ENCODE assay signal across 1 cellular context in the genomic region with DNA sequence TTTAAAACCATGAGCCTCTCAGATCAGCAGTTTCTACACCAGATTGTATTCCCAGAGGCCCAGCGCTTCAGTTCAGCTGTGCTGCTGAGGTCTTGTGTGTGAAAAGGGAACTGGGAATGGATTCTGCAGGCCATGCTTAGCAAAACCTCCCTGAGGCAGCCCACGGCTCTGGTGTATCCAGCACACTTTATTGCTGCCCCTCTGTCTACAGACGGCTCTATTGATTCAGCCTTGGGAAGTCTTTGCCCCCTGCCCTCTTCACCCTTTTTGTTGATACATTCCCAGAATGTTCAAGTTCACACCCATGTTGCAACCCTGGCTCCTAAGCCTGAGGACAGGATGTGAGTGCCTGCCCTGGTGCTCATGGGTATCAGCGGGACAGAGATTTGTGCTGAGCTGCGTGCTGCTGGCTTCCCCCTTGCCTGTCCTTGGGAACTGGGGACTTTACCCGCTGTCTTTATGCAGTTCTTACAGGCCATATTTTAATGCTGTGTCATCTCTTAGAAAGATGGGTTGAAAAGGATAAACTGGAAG.
TF ChIP-seq lines count a peak whose summit lies in the region.

No MANE protein-coding gene starts in this region.

TF ChIP-seq in HepG2, 621 proteins besides CTCF, POLR2A, EP300 and RAD21 (continued from another document and continues in another):
- TF ChIP-seq, protein P1, sequence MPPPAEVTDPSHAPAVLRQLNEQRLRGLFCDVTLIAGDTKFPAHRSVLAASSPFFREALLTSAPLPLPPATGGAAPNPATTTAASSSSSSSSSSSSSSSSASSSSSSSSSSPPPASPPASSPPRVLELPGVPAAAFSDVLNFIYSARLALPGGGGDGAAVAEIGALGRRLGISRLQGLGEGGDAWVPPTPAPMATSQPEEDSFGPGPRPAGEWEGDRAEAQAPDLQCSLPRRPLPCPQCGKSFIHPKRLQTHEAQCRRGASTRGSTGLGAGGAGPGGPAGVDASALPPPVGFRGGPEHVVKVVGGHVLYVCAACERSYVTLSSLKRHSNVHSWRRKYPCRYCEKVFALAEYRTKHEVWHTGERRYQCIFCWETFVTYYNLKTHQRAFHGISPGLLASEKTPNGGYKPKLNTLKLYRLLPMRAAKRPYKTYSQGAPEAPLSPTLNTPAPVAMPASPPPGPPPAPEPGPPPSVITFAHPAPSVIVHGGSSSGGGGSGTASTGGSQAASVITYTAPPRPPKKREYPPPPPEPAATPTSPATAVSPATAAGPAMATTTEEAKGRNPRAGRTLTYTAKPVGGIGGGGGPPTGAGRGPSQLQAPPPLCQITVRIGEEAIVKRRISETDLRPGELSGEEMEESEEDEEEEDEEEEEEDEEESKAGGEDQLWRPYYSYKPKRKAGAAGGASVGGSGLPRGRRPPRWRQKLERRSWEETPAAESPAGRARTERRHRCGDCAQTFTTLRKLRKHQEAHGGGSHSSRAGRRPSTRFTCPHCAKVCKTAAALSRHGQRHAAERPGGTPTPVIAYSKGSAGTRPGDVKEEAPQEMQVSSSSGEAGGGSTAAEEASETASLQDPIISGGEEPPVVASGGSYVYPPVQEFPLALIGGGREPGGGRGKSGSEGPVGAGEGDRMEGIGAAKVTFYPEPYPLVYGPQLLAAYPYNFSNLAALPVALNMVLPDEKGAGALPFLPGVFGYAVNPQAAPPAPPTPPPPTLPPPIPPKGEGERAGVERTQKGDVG (CRISPR knock-in tag; IDR thresholded peaks at IDR 0.05; ENCODE audit: borderline replicate concordance), result peak; percentile 79; the same call in 1 of the 2 replicates
- TF ChIP-seq ZSCAN25 (CRISPR knock-in tag; IDR thresholded peaks at IDR 0.05) (peak; percentile 92), ZNF75D (CRISPR knock-in tag; IDR thresholded peaks at IDR 0.05; ENCODE audit: borderline replicate concordance) (no peak), PHF21A (CRISPR knock-in tag; IDR thresholded peaks at IDR 0.05) (peak; percentile 100), HHEX (CRISPR knock-in tag; IDR thresholded peaks at IDR 0.05) (peak; percentile 87), FOXP1 (IDR thresholded peaks at IDR 0.05) (no peak), FOXP1 (CRISPR knock-in tag; IDR thresholded peaks at IDR 0.05) (peak; percentile 89), HCFC1 (IDR thresholded peaks at IDR 0.05; ENCODE audit: low read depth, low read length) (no peak), ZNF709 (CRISPR knock-in tag; IDR thresholded peaks at IDR 0.05) (peak; percentile 84), ZNF251 (CRISPR knock-in tag; IDR thresholded peaks at IDR 0.05) (no peak), ZNF512 (CRISPR knock-in tag; IDR thresholded peaks at IDR 0.05) (no peak), THAP11 (CRISPR knock-in tag; IDR thresholded peaks at IDR 0.05) (peak; percentile 79), ZBTB42 (CRISPR knock-in tag; IDR thresholded peaks at IDR 0.05) (no peak), ZNF468 (CRISPR knock-in tag; IDR thresholded peaks at IDR 0.05) (no peak), RFXAP (CRISPR knock-in tag; IDR thresholded peaks at IDR 0.05; ENCODE audit: borderline replicate concordance) (peak; percentile 94), KDM4B (CRISPR knock-in tag; IDR thresholded peaks at IDR 0.05) (peak; percentile 94), ZNF232 (CRISPR knock-in tag; IDR thresholded peaks at IDR 0.05; ENCODE audit: borderline replicate concordance) (peak; percentile 94; the same call in 1 of the 2 replicates), THAP8 (CRISPR knock-in tag; IDR thresholded peaks at IDR 0.05; ENCODE audit: borderline replicate concordance) (no peak), MED8 (CRISPR knock-in tag; IDR thresholded peaks at IDR 0.05; ENCODE audit: insufficient replicate concordance) (no peak), NR2F6 (IDR thresholded peaks at IDR 0.05) (peak; percentile 98), NR2F6 (CRISPR knock-in tag; IDR thresholded peaks at IDR 0.05) (peak; percentile 99), BORCS8-MEF2B (CRISPR knock-in tag; IDR thresholded peaks at IDR 0.05) (peak; percentile 87), ZSCAN12 (CRISPR knock-in tag; IDR thresholded peaks at IDR 0.05) (no peak), SP140L (CRISPR knock-in tag; IDR thresholded peaks at IDR 0.05; ENCODE audit: borderline replicate concordance) (peak; percentile 77; the same call in 1 of the 2 replicates), PITX1 (CRISPR knock-in tag; IDR thresholded peaks at IDR 0.05) (peak; percentile 99), ZNF577 (CRISPR knock-in tag; IDR thresholded peaks at IDR 0.05; ENCODE audit: borderline replicate concordance, low read depth) (no peak), ZNF205 (CRISPR knock-in tag; IDR thresholded peaks at IDR 0.05) (peak; percentile 96), ZNF207 (IDR thresholded peaks at IDR 0.05; ENCODE audit: borderline replicate concordance) (no peak), NFKB2 (CRISPR knock-in tag; IDR thresholded peaks at IDR 0.05; ENCODE audit: borderline replicate concordance) (peak; percentile 68; the same call in 1 of the 2 replicates), ASH2L (IDR thresholded peaks at IDR 0.05; ENCODE audit: insufficient read length, low read depth, low read length) (peak; percentile 62), SRSF4 (IDR thresholded peaks at IDR 0.05; ENCODE audit: low read depth, low read length, poor library complexity, severe bottlenecking) (no peak), KDM2A (CRISPR knock-in tag; IDR thresholded peaks at IDR 0.05; ENCODE audit: borderline replicate concordance, low read depth) (peak; percentile 70), HNF4G (IDR thresholded peaks at IDR 0.05; ENCODE audit: borderline replicate concordance, low read depth, low read length) (peak; percentile 88), HNF4G (CRISPR knock-in tag; IDR thresholded peaks at IDR 0.05; ENCODE audit: borderline replicate concordance, low read depth) (peak; percentile 93; the same call in 1 of the 2 replicates), TFAP4 (IDR thresholded peaks at IDR 0.05; ENCODE audit: borderline replicate concordance, low read depth) (peak; percentile 58; the same call in 1 of the 2 replicates), ZNF362 (CRISPR knock-in tag; IDR thresholded peaks at IDR 0.05; ENCODE audit: borderline replicate concordance) (no peak; the same call in 1 of the 2 replicates), ZNF318 (CRISPR knock-in tag; IDR thresholded peaks at IDR 0.05) (0 out of 2 replicates have a peak, but pooled peaks have one; percentile 26), DPF2 (CRISPR knock-in tag; IDR thresholded peaks at IDR 0.05; ENCODE audit: borderline replicate concordance, low read depth) (peak; percentile 95), ZNF326 (CRISPR knock-in tag; IDR thresholded peaks at IDR 0.05; ENCODE audit: borderline replicate concordance) (no peak), ZNF570 (CRISPR knock-in tag; IDR thresholded peaks at IDR 0.05; ENCODE audit: borderline replicate concordance) (no peak), SALL1 (CRISPR knock-in tag; IDR thresholded peaks at IDR 0.05) (peak; percentile 100), PAX8 (CRISPR knock-in tag; IDR thresholded peaks at IDR 0.05; ENCODE audit: borderline replicate concordance) (no peak), ZNF678 (CRISPR knock-in tag; IDR thresholded peaks at IDR 0.05) (no peak)
- TF ChIP-seq, protein P2, sequence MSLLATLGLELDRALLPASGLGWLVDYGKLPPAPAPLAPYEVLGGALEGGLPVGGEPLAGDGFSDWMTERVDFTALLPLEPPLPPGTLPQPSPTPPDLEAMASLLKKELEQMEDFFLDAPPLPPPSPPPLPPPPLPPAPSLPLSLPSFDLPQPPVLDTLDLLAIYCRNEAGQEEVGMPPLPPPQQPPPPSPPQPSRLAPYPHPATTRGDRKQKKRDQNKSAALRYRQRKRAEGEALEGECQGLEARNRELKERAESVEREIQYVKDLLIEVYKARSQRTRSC (CRISPR knock-in tag; IDR thresholded peaks at IDR 0.05; ENCODE audit: low read depth), result no peak
- TF ChIP-seq, protein P3, sequence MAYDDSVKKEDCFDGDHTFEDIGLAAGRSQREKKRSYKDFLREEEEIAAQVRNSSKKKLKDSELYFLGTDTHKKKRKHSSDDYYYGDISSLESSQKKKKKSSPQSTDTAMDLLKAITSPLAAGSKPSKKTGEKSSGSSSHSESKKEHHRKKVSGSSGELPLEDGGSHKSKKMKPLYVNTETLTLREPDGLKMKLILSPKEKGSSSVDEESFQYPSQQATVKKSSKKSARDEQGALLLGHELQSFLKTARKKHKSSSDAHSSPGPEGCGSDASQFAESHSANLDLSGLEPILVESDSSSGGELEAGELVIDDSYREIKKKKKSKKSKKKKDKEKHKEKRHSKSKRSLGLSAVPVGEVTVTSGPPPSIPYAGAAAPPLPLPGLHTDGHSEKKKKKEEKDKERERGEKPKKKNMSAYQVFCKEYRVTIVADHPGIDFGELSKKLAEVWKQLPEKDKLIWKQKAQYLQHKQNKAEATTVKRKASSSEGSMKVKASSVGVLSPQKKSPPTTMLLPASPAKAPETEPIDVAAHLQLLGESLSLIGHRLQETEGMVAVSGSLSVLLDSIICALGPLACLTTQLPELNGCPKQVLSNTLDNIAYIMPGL (CRISPR knock-in tag; IDR thresholded peaks at IDR 0.05; ENCODE audit: borderline replicate concordance in 1 of 2, low read depth in 1 of 2), result peak in 1 of 2 experiments; percentile 79; a peak in 2 of 4 replicates
